In genomic region chr1:236524892-236525179, GRCh38 we compare ENCODE assay signal across 8 cellular contexts. TPM values are rescaled to one million over a fixed set of nuclear protein-coding genes. Genes with fewer than 3 reads are reported as not detected.
DNase-seq lines count a peak whose midpoint lies in the region; ATAC-seq and TF ChIP-seq lines count a peak whose summit lies in the region.

No MANE protein-coding gene starts in this region.

- H3K27ac ChIP-seq in neutrophil: peak overlapping the region; percentile 90

- H3K9me3 Mint-ChIP-seq in dendritic cell treated with granulocyte-macrophage colony-stimulating factor and Interleukin-4, amounts not matched to agents 40 ng/mL and 50 ng/mL, for 4 days: no peaks in the 10 kb centered on the region

- H3K9me3 ChIP-seq in MG63: no peaks in the 10 kb centered on the region
- H3K9me3 ChIP-seq in neutrophil: no peaks in the 10 kb centered on the region

- no peak for TF ChIP-seq CTCF in neutrophil (IDR thresholded peaks at IDR 0.05)

- intact Hi-C loops in dendritic cell treated with granulocyte-macrophage colony-stimulating factor and Interleukin-4, amounts not matched to agents 40 ng/mL and 50 ng/mL, for 4 days (cut with micrococcal nuclease): loop anchor here (5.0 kb wide), 1 partner anchor 243 kb away; the partner anchor contains the start of gene ERO1B

- peak; percentile 3 for ATAC-seq in GM18502 (IDR thresholded peaks at IDR 0.05; ENCODE audit: poor library complexity, unreplicated experiment)

- peaks cover 11 to 12% of the 10 kb centered on the region in 2 experiments for H3K4me1 ChIP-seq in neutrophil (ENCODE audit: control insufficient read depth in 1 of 2, insufficient read depth in 1 of 2, low read depth in 1 of 2, low read length in 1 of 2)

- H3K36me3 Mint-ChIP-seq in dendritic cell treated with granulocyte-macrophage colony-stimulating factor and Interleukin-4, amounts not matched to agents 40 ng/mL and 50 ng/mL, for 4 days (ENCODE audit: low read depth): peaks cover 59% of the 10 kb centered on the region

- peak overlapping the region; percentile 98 for H3K4me3 Mint-ChIP-seq in dendritic cell treated with granulocyte-macrophage colony-stimulating factor and Interleukin-4, amounts not matched to agents 40 ng/mL and 50 ng/mL, for 4 days

- H3K36me3 ChIP-seq in MG63 (peaks cover 12% of the 10 kb centered on the region), neutrophil (peaks cover 18% of the 10 kb centered on the region)

- H3K4me3 ChIP-seq in MG63 (peak overlapping the region; percentile 93), neutrophil (ENCODE audit: low read depth in 1 of 2, low read length in 1 of 2) (peak overlapping the region; percentile 85 to 89)

- H3K4me1 Mint-ChIP-seq in dendritic cell treated with granulocyte-macrophage colony-stimulating factor and Interleukin-4, amounts not matched to agents 40 ng/mL and 50 ng/mL, for 4 days (ENCODE audit: low read depth): peaks cover 34% of the 10 kb centered on the region

- no peaks in the 10 kb centered on the region for H3K27me3 Mint-ChIP-seq in dendritic cell treated with granulocyte-macrophage colony-stimulating factor and Interleukin-4, amounts not matched to agents 40 ng/mL and 50 ng/mL, for 4 days

- H3K27me3 ChIP-seq in MG63: no peaks in the 10 kb centered on the region
- H3K27me3 ChIP-seq in neutrophil: no peaks in the 10 kb centered on the region

- DNase-seq in MG63 (no peak), 8988T (no peak), hepatic stellate cell (ENCODE audit: low spot score) (no peak)
- no peak for DNase-seq in stimulated activated naive CD4-positive, alpha-beta T cell treated with Interleukin-2 at 50 U/mL for 16 hours (lab: John Stamatoyannopoulos, UW)
- DNase-seq in activated CD4-positive, CD25-positive, alpha-beta regulatory T cell (lab: John Stamatoyannopoulos, UW): no peak

- peak overlapping the region; percentile 98 for H3K27ac Mint-ChIP-seq in dendritic cell treated with granulocyte-macrophage colony-stimulating factor and Interleukin-4, amounts not matched to agents 40 ng/mL and 50 ng/mL, for 4 days

RNA-seq across cellular contexts. Expression of gene LGALS8, which starts 1.1 kb away (rescaled TPM):
- 22.8 and 27.4 TPM in 2 replicates for total RNA-seq in MG63 (2014; rRNA removed; shearing (Covaris generic); ENCODE audit: low replicate concordance)
